In genomic region chr2:74919827-74920226, GRCh38 we compare ENCODE assay signal across 8 cellular contexts. TPM values are rescaled to one million over a fixed set of nuclear protein-coding genes. Genes with fewer than 3 reads are reported as not detected.
A peak's percentile ranks its signal among the peaks of the same experiment; 100 is the strongest.
DNase-seq lines count a peak whose midpoint lies in the region; ATAC-seq and TF ChIP-seq lines count a peak whose summit lies in the region.

No MANE protein-coding gene starts in this region.

- no peaks in the 10 kb centered on the region for H3K4me1 Mint-ChIP-seq in neural progenitor cell
- H3K4me1 Mint-ChIP-seq in stimulated activated naive CD8-positive, alpha-beta T cell treated with anti-CD3 and anti-CD28 coated beads, Interleukin-15, amount 100 ng/mL, for 72 hours: peaks cover 18% of the 10 kb centered on the region

- H3K79me2 ChIP-seq in OCI-LY7 (ENCODE audit: insufficient read depth, low read depth, low read length) (no peaks in the 10 kb centered on the region), neural progenitor cell (ENCODE audit: low read depth) (no peaks in the 10 kb centered on the region)

- no peak overlapping the region for H3K9ac ChIP-seq in neural progenitor cell

- H3K27me3 ChIP-seq in neural progenitor cell: peaks cover 10% of the 10 kb centered on the region

- peak; percentile 46 for ATAC-seq in HG03442 (IDR thresholded peaks at IDR 0.05; ENCODE audit: unreplicated experiment)
- peak; percentile 45 for ATAC-seq in stimulated activated naive CD8-positive, alpha-beta T cell treated with anti-CD3 and anti-CD28 coated beads, Interleukin-15, amount 100 ng/mL, for 72 hours
- ATAC-seq in HG03378 (IDR thresholded peaks at IDR 0.05; ENCODE audit: unreplicated experiment): no peak

- H2AFZ ChIP-seq in OCI-LY7 (ENCODE audit: low read length) (no peak overlapping the region), neural progenitor cell (replicated peaks) (peak overlapping the region; percentile 84)

- no peaks in the 10 kb centered on the region for H3K36me3 Mint-ChIP-seq in neural progenitor cell

- H3K27ac Mint-ChIP-seq in neural progenitor cell: no peak overlapping the region
- no peak overlapping the region for H3K27ac Mint-ChIP-seq in stimulated activated naive CD8-positive, alpha-beta T cell treated with anti-CD3 and anti-CD28 coated beads, Interleukin-15, amount 100 ng/mL, for 72 hours

- H3K27ac ChIP-seq in OCI-LY7 (ENCODE audit: low read depth, low read length, poor library complexity, severe bottlenecking): no peak overlapping the region
- H3K27ac ChIP-seq in neural progenitor cell: no peak overlapping the region

- H3K9me3 ChIP-seq in OCI-LY7 (ENCODE audit: low read length) (no peaks in the 10 kb centered on the region), neural progenitor cell (ENCODE audit: low read depth) (no peaks in the 10 kb centered on the region)

- intact Hi-C loops in OCI-LY7 (cut with micrococcal nuclease; ENCODE audit: unreplicated experiment): loop anchor here (2.0 to 5.0 kb wide), 4 partner anchors 62 to 482 kb away; no protein-coding TSS in a partner anchor

- H3K4me3 ChIP-seq in OCI-LY7 (ENCODE audit: low read depth, low read length, poor library complexity, severe bottlenecking): peak overlapping the region; percentile 22
- peak overlapping the region; percentile 43 to 46 for H3K4me3 ChIP-seq in foreskin fibroblast (ENCODE audit: low read depth in 1 of 2, low read length in 2 of 2)
- peak overlapping the region; percentile 55 for H3K4me3 ChIP-seq in neural progenitor cell

- H3K27me3 Mint-ChIP-seq in neural progenitor cell (ENCODE audit: insufficient read depth, low read depth): peaks cover 9% of the 10 kb centered on the region
- peaks cover 47% of the 10 kb centered on the region for H3K27me3 Mint-ChIP-seq in stimulated activated naive CD8-positive, alpha-beta T cell treated with anti-CD3 and anti-CD28 coated beads, Interleukin-15, amount 100 ng/mL, for 72 hours

- POLR2A ChIA-PET in OCI-LY7 (lab: Charles Lee): no interaction called here

- no peaks in the 10 kb centered on the region for H4K20me1 ChIP-seq in OCI-LY7 (ENCODE audit: insufficient read depth, low read length)
- H4K20me1 ChIP-seq in neural progenitor cell (ENCODE audit: low read depth): no peaks in the 10 kb centered on the region

- no TSS peak for BruUV-seq in OCI-LY7 (replicated peaks; lab: Mats Ljungman, UMichigan)

- H3F3A ChIP-seq in neural progenitor cell (ENCODE audit: low read depth): no peaks in the 10 kb centered on the region

- CTCF ChIA-PET in OCI-LY7 (lab: Charles Lee; ENCODE audit: unreplicated experiment): no interaction called here

- peak overlapping the region; percentile 31; the same call in 1 of the 2 replicates for H3K4me2 ChIP-seq in OCI-LY7 (ENCODE audit: low read length)
- H3K4me2 ChIP-seq in neural progenitor cell: peak overlapping the region; percentile 92

- H3K4me1 ChIP-seq in OCI-LY7 (ENCODE audit: insufficient read depth, low read length, poor library complexity, severe bottlenecking): no peaks in the 10 kb centered on the region
- peaks cover 1% of the 10 kb centered on the region for H3K4me1 ChIP-seq in neural progenitor cell

- no peaks in the 10 kb centered on the region for H3K9me3 Mint-ChIP-seq in neural progenitor cell
- no peaks in the 10 kb centered on the region for H3K9me3 Mint-ChIP-seq in stimulated activated naive CD8-positive, alpha-beta T cell treated with anti-CD3 and anti-CD28 coated beads, Interleukin-15, amount 100 ng/mL, for 72 hours

- H3K9me2 ChIP-seq in OCI-LY7 (ENCODE audit: insufficient read depth, low read length): no peaks in the 10 kb centered on the region

- peak; percentile 81 for TF ChIP-seq CTCF in OCI-LY7 (conservative IDR thresholded peaks at IDR 0.05; ENCODE audit: low read length)
- TF ChIP-seq CTCF in foreskin fibroblast (IDR thresholded peaks at IDR 0.05; ENCODE audit: low read depth, low read length): peak; percentile 56
- peak; percentile 94 for TF ChIP-seq CTCF in neural progenitor cell (IDR thresholded peaks at IDR 0.05)

- peak overlapping the region; percentile 52 for H3K4me3 Mint-ChIP-seq in neural progenitor cell
- peak overlapping the region; percentile 39 to 64 for H3K4me3 Mint-ChIP-seq in stimulated activated naive CD8-positive, alpha-beta T cell treated with anti-CD3 and anti-CD28 coated beads, Interleukin-15, amount 100 ng/mL, for 72 hours

- H3K36me3 ChIP-seq in OCI-LY7 (ENCODE audit: insufficient read depth, low read length): no peaks in the 10 kb centered on the region
- H3K36me3 ChIP-seq in neural progenitor cell: no peaks in the 10 kb centered on the region

- DNase-seq in EH (ENCODE audit: low read depth): peak; percentile 59
- DNase-seq in OCI-LY7 (ENCODE audit: low spot score): peak; percentile 62
- peak; percentile 48 for DNase-seq in activated effector memory CD4-positive, alpha-beta T cell treated with Interleukin-2 at 50 U/mL for 16 hours
- DNase-seq in foreskin fibroblast: peak; percentile 32 to 80
- peak; percentile 88 for DNase-seq in neural progenitor cell (ENCODE audit: low spot score)
- peak; percentile 74 for DNase-seq in stimulated activated naive CD8-positive, alpha-beta T cell treated with anti-CD3 and anti-CD28 coated beads, Interleukin-15, amount 100 ng/mL, for 72 hours

RNA-seq across cellular contexts. Expression of gene POLE4, which starts 38.6 kb away (rescaled TPM):
- total RNA-seq in OCI-LY7 (2014; rRNA removed; shearing (Covaris generic)): 30.6 and 31.7 TPM in 2 replicates
- total RNA-seq in OCI-LY7 (2022) (49.0 and 52.3 TPM in 2 replicates), neural progenitor cell (ENCODE audit: low replicate concordance) (15.4 and 17.5 TPM in 2 replicates)
